Comparison of ENCODE assay signal across 9 cellular contexts in the genomic region with DNA sequence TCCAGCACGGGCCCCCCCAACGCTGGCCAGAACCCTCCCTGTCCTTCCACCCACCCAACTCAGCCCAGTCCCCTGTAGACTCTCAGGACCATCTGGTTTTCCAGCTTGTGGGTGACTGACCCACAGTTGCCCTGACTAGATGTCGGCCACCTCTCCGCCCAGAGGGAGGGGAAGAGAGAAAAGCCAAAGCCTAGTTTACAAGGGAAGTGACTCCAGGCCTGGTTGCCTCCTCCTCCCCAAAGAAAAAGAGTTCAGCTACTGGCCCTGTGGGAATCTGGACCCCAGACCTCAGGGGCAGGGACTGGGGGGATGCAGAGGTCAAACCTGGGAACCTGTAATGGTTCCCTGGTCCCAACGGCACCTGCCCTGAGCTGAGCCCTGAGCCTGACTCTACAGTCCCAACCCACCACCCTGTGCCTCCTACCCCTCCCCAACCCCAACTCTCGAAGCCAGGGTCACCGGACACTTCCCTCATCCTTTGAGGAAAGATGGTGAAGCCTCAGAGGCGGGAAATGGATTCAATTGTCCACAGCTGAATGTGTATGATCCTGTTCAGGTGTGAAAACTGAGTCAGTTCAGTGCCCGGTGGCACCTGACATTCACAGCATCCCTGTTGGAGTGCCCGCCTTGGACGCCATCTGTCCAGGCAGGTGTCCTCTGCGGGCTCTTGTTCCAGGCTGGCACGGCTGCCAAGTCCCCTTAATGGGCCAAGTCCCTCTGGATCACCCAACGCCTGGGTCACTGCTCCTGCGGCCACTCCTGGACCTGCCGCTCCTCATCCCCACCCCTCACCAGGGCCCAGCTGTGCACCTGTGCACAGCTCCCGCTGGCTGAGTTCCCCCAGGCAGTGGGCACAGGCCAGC. TPM values are rescaled to one million over a fixed set of nuclear protein-coding genes. Genes with fewer than 3 reads are reported as not detected.
A peak's percentile ranks its signal among the peaks of the same experiment; 100 is the strongest.
DNase-seq lines count a peak whose midpoint lies in the region; ATAC-seq and TF ChIP-seq lines count a peak whose summit lies in the region.
"Had no signal": no experiment of that assay in that cellular context is flagged by ENCODE, and none has a peak within 500 bp of the region (broad histone marks: within the 10 kb centered on the region; RNA-seq: fewer than 3 reads in every experiment).

No MANE protein-coding gene starts in this region.

- H3K9ac ChIP-seq in H9 (ENCODE audit: extremely low read depth, insufficient read length, low read length) (no peak overlapping the region), skeletal muscle tissue (ENCODE audit: low read depth in 1 of 3, low read length in 3 of 3) (peak overlapping the region in 2 of 3 donors; percentile 33 to 54)

- no peak overlapping the region for H4K5ac ChIP-seq in H9 (ENCODE audit: insufficient read length, low read depth, low read length)

- H3K4ac ChIP-seq in H9 (ENCODE audit: low read depth, low read length) = no peak overlapping the region

- intact Hi-C loops in Right ventricle myocardium superior (cut with DNase I) = no loop called here

- no peak overlapping the region for H3K27ac Mint-ChIP-seq in H9

- no peak overlapping the region for H3K56ac ChIP-seq in H9 (ENCODE audit: insufficient read length, low read depth, low read length)

- no peaks in the 10 kb centered on the region for H3K36me3 ChIP-seq in SJSA1
- H3K36me3 ChIP-seq in skeletal muscle tissue (ENCODE audit: control insufficient read depth in 3 of 3, insufficient read depth in 3 of 3, low read length in 3 of 3) = no peaks in the 10 kb centered on the region

- H3K79me1 ChIP-seq in H9 (ENCODE audit: insufficient read depth, low read depth, low read length, poor library complexity, severe bottlenecking) = no peaks in the 10 kb centered on the region

- H3K4me1 Mint-ChIP-seq in H9 = peaks cover 3 to 8% of the 10 kb centered on the region in 2 experiments

- no peak overlapping the region for H2AFZ ChIP-seq in H9 (ENCODE audit: low read length)

- no peak overlapping the region for H3K23ac ChIP-seq in H9 (ENCODE audit: insufficient read length, low read depth, low read length)

- peak overlapping the region; percentile 28 for H3K18ac ChIP-seq in H9 (ENCODE audit: insufficient read length, low read depth, low read length)

- no peak overlapping the region for H3K4me2 ChIP-seq in H9 (ENCODE audit: insufficient read depth, insufficient read length, low read length)

- no peak for DNase-seq in H9
- DNase-seq in SJSA1 (ENCODE audit: low read depth in 1 of 2, low spot score in 2 of 2) = no peak
- DNase-seq in Right ventricle myocardium superior = peak; percentile 59
- no peak for DNase-seq in stimulated activated CD4-positive, alpha-beta T cell treated with anti-CD3 and anti-CD28 coated beads, Interleukin-12 subunit alpha, Interleukin-12 subunit beta, amount 100 ng/mL, for 4 hours
- no peak for DNase-seq in NCI-H1105 treated with DMSO at 0.1 percent for 48 hours (lab: John Stamatoyannopoulos, UW)

- no peak overlapping the region for H2BK20ac ChIP-seq in H9 (ENCODE audit: low read depth, low read length, poor library complexity, severe bottlenecking)

- TF ChIP-seq CTCF in H9 (conservative IDR thresholded peaks at IDR 0.05) = no peak

- ATAC-seq in Right ventricle myocardium superior (ENCODE audit: poor library complexity) (peak; percentile 36), GM18868 (IDR thresholded peaks at IDR 0.05; ENCODE audit: unreplicated experiment) (no peak), HG03432 (IDR thresholded peaks at IDR 0.05; ENCODE audit: unreplicated experiment) (no peak)
- ATAC-seq: Panc1 had no signal

- no CpG with 5 or more reads among the region's 17 CpGs for WGBS in H9 (ENCODE audit: extremely low coverage, insufficient read length, low lambda C conversion rate)

- H3K27me3 Mint-ChIP-seq in H9 (ENCODE audit: low read depth) = peaks cover 8% of the 10 kb centered on the region

- no peak overlapping the region for H2BK15ac ChIP-seq in H9 (ENCODE audit: low read depth, low read length)

- H2BK12ac ChIP-seq in H9 (ENCODE audit: insufficient read length, low read depth, low read length) = no peak overlapping the region

- H2BK5ac ChIP-seq in H9 (ENCODE audit: insufficient read length, low read length) = no peak overlapping the region

- no peaks in the 10 kb centered on the region for H4K20me1 ChIP-seq in H9 (ENCODE audit: control insufficient read depth, insufficient read depth, insufficient read length)

- H2BK120ac ChIP-seq in H9 (ENCODE audit: low read depth, low read length, poor library complexity, severe bottlenecking) = no peak overlapping the region

- H3K4me3 Mint-ChIP-seq in H9 = no peak overlapping the region

- H3K9me3 ChIP-seq in H9 (ENCODE audit: control insufficient read depth, low read depth, low read length) = no peaks in the 10 kb centered on the region
- H3K9me3 ChIP-seq in SJSA1 (replicated peaks) = no peaks in the 10 kb centered on the region
- no peaks in the 10 kb centered on the region for H3K9me3 ChIP-seq in skeletal muscle tissue (ENCODE audit: control insufficient read depth in 3 of 3, low read length in 3 of 3)

- H3K9me3 Mint-ChIP-seq in H9 = peaks cover 2 to 4% of the 10 kb centered on the region in 2 experiments; a peak in 2 of 5 replicates

- no peaks in the 10 kb centered on the region for H3K27me3 ChIP-seq in H9 (ENCODE audit: insufficient read depth, low read length)
- no peaks in the 10 kb centered on the region for H3K27me3 ChIP-seq in SJSA1 (replicated peaks)
- no peaks in the 10 kb centered on the region for H3K27me3 ChIP-seq in skeletal muscle tissue (ENCODE audit: control insufficient read depth in 3 of 3, insufficient read depth in 3 of 3, low read length in 3 of 3)

- H3T11ph ChIP-seq in H9 (ENCODE audit: low read length) = no peak overlapping the region

- H3K23me2 ChIP-seq in H9 (ENCODE audit: insufficient read length, low read depth, low read length, poor library complexity, severe bottlenecking) = no peaks in the 10 kb centered on the region

- no peak overlapping the region for H3K27ac ChIP-seq in H9 (ENCODE audit: insufficient read length, low read depth, low read length)
- peak overlapping the region; percentile 42; the same call in 1 of the 2 replicates for H3K27ac ChIP-seq in SJSA1
- peak overlapping the region; percentile 80 for H3K27ac ChIP-seq in skeletal muscle tissue (ENCODE audit: low read depth, low read length)

- H2AK5ac ChIP-seq in H9 (ENCODE audit: insufficient read length, low read length) = no peak overlapping the region

- H4K8ac ChIP-seq in H9 (replicated peaks; ENCODE audit: insufficient read length, low read depth, low read length) = no peak overlapping the region

- H3K4me1 ChIP-seq in H9 (ENCODE audit: insufficient read depth, low read length) (no peaks in the 10 kb centered on the region), SJSA1 (replicated peaks) (peaks cover 48% of the 10 kb centered on the region), skeletal muscle tissue (ENCODE audit: control insufficient read depth in 3 of 3, insufficient read depth in 3 of 3, low read length in 3 of 3) (peaks cover 68 to 74% (median 70%) of the 10 kb centered on the region in 3 donors)

- H3K79me2 ChIP-seq in H9 (ENCODE audit: insufficient read depth, low read length) = no peaks in the 10 kb centered on the region

- H3K4me3 ChIP-seq in SJSA1 (no peak overlapping the region), skeletal muscle tissue (ENCODE audit: low read length in 3 of 3) (no peak overlapping the region)

- no peak overlapping the region for H4K91ac ChIP-seq in H9 (ENCODE audit: insufficient read length, low read depth, low read length)

- H3K36me3 Mint-ChIP-seq in H9 (ENCODE audit: insufficient read depth in 1 of 3, low read depth in 3 of 3) = peaks cover 0 to 3% (median 0%) of the 10 kb centered on the region in 3 experiments; a peak in 1 of 7 replicates

- H3K14ac ChIP-seq in H9 (ENCODE audit: insufficient read depth, low read length) = 0 out of 2 replicates have a peak overlapping the region, but pooled peaks have one; percentile 10

RNA-seq across cellular contexts. Expression of a gene that starts 21.0 kb away (rescaled TPM):
- 0.09 and 0.31 TPM in 2 replicates for total RNA-seq in H9 (2021)
- 0.18 TPM in 1 of 2 replicates, not detected in the other for total RNA-seq in SJSA1 (2014; rRNA removed; shearing (Covaris generic))
- total RNA-seq in Right ventricle myocardium superior = not detected
- not detected for total RNA-seq in skeletal muscle tissue
